ENCODE assay signal across 8 cellular contexts in the genomic region with DNA sequence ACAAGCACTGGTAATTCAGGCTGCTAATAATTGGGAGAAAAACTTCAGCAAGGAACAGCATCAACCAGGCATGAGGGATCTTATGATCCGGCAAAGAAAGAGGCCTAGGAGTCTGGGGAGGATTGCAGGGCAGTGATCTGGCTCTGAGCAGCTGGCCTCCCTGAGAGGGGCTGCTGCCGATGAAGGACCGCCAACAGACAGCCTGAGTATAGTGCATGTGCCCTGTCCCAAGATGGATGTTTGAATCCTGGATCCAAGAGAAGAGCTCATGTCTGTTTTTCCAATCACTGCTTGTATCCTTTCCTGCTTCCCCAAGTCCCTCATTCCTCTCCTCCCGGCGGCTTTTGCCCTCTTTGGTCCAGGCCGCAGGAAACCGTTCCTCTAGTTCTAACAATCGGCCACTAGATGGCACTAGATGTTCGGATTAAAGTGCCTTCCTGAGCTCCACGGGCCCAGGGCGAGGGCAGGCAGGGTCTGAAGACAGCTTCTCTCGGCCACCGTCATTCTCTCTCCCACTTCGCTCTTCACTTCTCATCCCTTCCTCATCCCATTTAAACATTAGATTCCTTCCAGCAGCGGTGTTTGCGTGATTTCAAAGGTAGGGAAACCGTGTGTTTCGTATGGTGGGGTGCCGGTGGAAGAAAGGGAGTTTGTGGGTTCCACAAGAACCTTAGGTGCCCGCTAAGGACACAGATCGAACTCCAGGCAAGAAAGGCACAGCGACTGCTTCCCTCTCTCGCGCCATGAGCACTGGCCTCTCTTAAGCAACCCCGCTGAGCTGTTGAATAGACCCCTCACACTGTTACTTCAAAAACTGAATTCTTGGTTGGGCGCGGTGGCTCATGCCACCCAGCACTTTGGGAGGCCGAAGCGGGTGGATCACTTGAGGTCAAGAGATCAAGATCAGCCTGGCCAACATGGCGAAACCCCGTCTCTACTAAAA.
DNase-seq lines count a peak whose midpoint lies in the region; ATAC-seq, FAIRE-seq and TF ChIP-seq lines count a peak whose summit lies in the region.

No MANE protein-coding gene starts in this region.

- H3K36me3 ChIP-seq in bronchial epithelial cell (ENCODE audit: control insufficient read depth, insufficient read depth, low read length) (no peaks in the 10 kb centered on the region), kidney epithelial cell (ENCODE audit: control insufficient read depth, insufficient read depth, low read length) (no peaks in the 10 kb centered on the region)

- H3K27me3 ChIP-seq in bronchial epithelial cell (ENCODE audit: control insufficient read depth, insufficient read depth, low read length) (no peaks in the 10 kb centered on the region), kidney epithelial cell (ENCODE audit: control insufficient read depth, insufficient read depth, low read length) (no peaks in the 10 kb centered on the region)

- CTCF ChIA-PET in AG04449 (lab: Yijun Ruan, JAX), result interaction anchor here (0.6 to 20.7 kb wide), 44 partner anchors 8 to 1345 kb away, joined by 3 to 427 read pairs (median 4); no protein-coding TSS in a partner anchor

- TF ChIP-seq CTCF in AG04449 (IDR thresholded peaks at IDR 0.05; ENCODE audit: insufficient read depth, low read length, missing control alignments) (peak; percentile 76), bronchial epithelial cell (IDR thresholded peaks at IDR 0.05; ENCODE audit: insufficient read depth, low read length, severe bottlenecking) (peak; percentile 73), kidney epithelial cell (IDR thresholded peaks at IDR 0.05; ENCODE audit: insufficient read depth, low read length, poor library complexity, severe bottlenecking) (peak; percentile 67)

- POLR2A ChIA-PET in AG04449 (lab: Yijun Ruan, JAX), result no interaction called here

- H3K4me3 ChIP-seq in AG04449 (ENCODE audit: low read depth, low read length), result no peak overlapping the region
- no peak overlapping the region for H3K4me3 ChIP-seq in bronchial epithelial cell (ENCODE audit: low read depth, low read length)
- H3K4me3 ChIP-seq in kidney epithelial cell (ENCODE audit: low read depth, low read length), result no peak overlapping the region

- DNase-seq in AG04449 (ENCODE audit: low read depth, low spot score) (no peak), NCI-H1694 (lab: John Stamatoyannopoulos, UW) (peak; percentile 96), T-helper 9 cell (peak; percentile 17), bronchial epithelial cell (ENCODE audit: low read depth) (peak; percentile 49), kidney epithelial cell (ENCODE audit: low read depth) (peak; percentile 28)
- peak; percentile 15 for DNase-seq in stimulated activated CD4-positive, alpha-beta T cell treated with anti-CD3 and anti-CD28 coated beads, Interleukin-2, amount 100 ng/mL, for 4 hours (ENCODE audit: low read depth)

- FAIRE-seq in bronchial epithelial cell (lab: Jason Lieb, UNC), result no peak

- peak; percentile 94 for ATAC-seq in GM18498 (IDR thresholded peaks at IDR 0.05; ENCODE audit: unreplicated experiment)
- peak; percentile 94 for ATAC-seq in HG02870 (IDR thresholded peaks at IDR 0.05; ENCODE audit: unreplicated experiment)
